Comparison of ENCODE assay signal across 1 cellular context in the genomic region with DNA sequence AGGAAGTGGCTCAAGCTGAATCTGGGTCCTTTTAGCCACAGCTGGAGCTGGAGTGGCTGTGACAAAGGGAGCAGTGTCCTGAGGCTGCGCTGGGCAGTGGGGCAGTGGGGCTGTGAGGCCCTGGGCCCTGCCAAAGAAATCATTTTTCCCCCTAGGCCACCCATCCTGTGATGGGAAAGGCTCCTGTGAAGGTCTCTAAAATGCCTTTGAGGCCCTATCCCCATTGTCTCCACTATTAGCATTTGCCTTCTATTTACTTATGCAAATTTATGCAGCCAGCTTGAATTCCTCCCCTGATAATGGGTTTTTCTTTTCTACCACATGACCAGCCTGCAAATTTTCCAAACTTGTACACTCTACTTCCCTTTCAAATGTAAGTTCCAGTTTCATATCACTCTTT.
TF ChIP-seq lines count a peak whose summit lies in the region.

No MANE protein-coding gene starts in this region.

TF ChIP-seq in WTC11, 78 proteins besides CTCF, POLR2A, EP300 and RAD21:
- TF ChIP-seq IRF2 (CRISPR knock-in tag; IDR thresholded peaks at IDR 0.05; ENCODE audit: borderline replicate concordance, low read depth) = no peak
- no peak for TF ChIP-seq OVOL2 (CRISPR knock-in tag; IDR thresholded peaks at IDR 0.05; ENCODE audit: borderline replicate concordance)
- no peak for TF ChIP-seq ZNF263 (CRISPR knock-in tag; IDR thresholded peaks at IDR 0.05; ENCODE audit: low read depth)
- TF ChIP-seq TEAD1 (CRISPR knock-in tag; IDR thresholded peaks at IDR 0.05) = no peak
- no peak for TF ChIP-seq ELF4 (CRISPR knock-in tag; IDR thresholded peaks at IDR 0.05; ENCODE audit: low read depth)
- no peak for TF ChIP-seq ESRRA (CRISPR knock-in tag; IDR thresholded peaks at IDR 0.05; ENCODE audit: borderline replicate concordance)
- TF ChIP-seq, protein P1, sequence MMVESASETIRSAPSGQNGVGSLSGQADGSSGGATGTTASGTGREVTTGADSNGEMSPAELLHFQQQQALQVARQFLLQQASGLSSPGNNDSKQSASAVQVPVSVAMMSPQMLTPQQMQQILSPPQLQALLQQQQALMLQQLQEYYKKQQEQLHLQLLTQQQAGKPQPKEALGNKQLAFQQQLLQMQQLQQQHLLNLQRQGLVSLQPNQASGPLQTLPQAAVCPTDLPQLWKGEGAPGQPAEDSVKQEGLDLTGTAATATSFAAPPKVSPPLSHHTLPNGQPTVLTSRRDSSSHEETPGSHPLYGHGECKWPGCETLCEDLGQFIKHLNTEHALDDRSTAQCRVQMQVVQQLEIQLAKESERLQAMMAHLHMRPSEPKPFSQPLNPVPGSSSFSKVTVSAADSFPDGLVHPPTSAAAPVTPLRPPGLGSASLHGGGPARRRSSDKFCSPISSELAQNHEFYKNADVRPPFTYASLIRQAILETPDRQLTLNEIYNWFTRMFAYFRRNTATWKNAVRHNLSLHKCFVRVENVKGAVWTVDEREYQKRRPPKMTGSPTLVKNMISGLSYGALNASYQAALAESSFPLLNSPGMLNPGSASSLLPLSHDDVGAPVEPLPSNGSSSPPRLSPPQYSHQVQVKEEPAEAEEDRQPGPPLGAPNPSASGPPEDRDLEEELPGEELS (CRISPR knock-in tag; IDR thresholded peaks at IDR 0.05) = no peak
- TF ChIP-seq, protein P2, sequence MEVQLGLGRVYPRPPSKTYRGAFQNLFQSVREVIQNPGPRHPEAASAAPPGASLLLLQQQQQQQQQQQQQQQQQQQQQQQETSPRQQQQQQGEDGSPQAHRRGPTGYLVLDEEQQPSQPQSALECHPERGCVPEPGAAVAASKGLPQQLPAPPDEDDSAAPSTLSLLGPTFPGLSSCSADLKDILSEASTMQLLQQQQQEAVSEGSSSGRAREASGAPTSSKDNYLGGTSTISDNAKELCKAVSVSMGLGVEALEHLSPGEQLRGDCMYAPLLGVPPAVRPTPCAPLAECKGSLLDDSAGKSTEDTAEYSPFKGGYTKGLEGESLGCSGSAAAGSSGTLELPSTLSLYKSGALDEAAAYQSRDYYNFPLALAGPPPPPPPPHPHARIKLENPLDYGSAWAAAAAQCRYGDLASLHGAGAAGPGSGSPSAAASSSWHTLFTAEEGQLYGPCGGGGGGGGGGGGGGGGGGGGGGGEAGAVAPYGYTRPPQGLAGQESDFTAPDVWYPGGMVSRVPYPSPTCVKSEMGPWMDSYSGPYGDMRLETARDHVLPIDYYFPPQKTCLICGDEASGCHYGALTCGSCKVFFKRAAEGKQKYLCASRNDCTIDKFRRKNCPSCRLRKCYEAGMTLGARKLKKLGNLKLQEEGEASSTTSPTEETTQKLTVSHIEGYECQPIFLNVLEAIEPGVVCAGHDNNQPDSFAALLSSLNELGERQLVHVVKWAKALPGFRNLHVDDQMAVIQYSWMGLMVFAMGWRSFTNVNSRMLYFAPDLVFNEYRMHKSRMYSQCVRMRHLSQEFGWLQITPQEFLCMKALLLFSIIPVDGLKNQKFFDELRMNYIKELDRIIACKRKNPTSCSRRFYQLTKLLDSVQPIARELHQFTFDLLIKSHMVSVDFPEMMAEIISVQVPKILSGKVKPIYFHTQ (CRISPR knock-in tag; IDR thresholded peaks at IDR 0.05) = no peak
- no peak for TF ChIP-seq FOXK1 (CRISPR knock-in tag; IDR thresholded peaks at IDR 0.05)
- no peak for TF ChIP-seq HMGA2 (CRISPR knock-in tag; IDR thresholded peaks at IDR 0.05)
- TF ChIP-seq, protein P3, sequence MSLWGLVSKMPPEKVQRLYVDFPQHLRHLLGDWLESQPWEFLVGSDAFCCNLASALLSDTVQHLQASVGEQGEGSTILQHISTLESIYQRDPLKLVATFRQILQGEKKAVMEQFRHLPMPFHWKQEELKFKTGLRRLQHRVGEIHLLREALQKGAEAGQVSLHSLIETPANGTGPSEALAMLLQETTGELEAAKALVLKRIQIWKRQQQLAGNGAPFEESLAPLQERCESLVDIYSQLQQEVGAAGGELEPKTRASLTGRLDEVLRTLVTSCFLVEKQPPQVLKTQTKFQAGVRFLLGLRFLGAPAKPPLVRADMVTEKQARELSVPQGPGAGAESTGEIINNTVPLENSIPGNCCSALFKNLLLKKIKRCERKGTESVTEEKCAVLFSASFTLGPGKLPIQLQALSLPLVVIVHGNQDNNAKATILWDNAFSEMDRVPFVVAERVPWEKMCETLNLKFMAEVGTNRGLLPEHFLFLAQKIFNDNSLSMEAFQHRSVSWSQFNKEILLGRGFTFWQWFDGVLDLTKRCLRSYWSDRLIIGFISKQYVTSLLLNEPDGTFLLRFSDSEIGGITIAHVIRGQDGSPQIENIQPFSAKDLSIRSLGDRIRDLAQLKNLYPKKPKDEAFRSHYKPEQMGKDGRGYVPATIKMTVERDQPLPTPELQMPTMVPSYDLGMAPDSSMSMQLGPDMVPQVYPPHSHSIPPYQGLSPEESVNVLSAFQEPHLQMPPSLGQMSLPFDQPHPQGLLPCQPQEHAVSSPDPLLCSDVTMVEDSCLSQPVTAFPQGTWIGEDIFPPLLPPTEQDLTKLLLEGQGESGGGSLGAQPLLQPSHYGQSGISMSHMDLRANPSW (CRISPR knock-in tag; conservative IDR thresholded peaks at IDR 0.05; ENCODE audit: low read depth) = no peak
